In genomic region chr3:174659516-174659915, GRCh38 we compare ENCODE assay signal across 22 cellular contexts.
DNase-seq lines count a peak whose midpoint lies in the region; FAIRE-seq and TF ChIP-seq lines count a peak whose summit lies in the region.
"Had no signal": no experiment of that assay in that cellular context is flagged by ENCODE, and none has a peak within 500 bp of the region (broad histone marks: within the 10 kb centered on the region; RNA-seq: fewer than 3 reads in every experiment).

No MANE protein-coding gene starts in this region.

- no peak overlapping the region for H3K27ac ChIP-seq in WERI-Rb-1
- no peak overlapping the region for H3K27ac ChIP-seq in mesendoderm (ENCODE audit: low read depth, low read length)
- H3K27ac ChIP-seq in uterus, result no peak overlapping the region
- H3K27ac ChIP-seq in kidney (ENCODE audit: low read depth in 2 of 2, low read length in 2 of 2), result no peak overlapping the region
- H3K27ac ChIP-seq: 22Rv1; BLaER1 treated with 17β-estradiol and CSF1 and Interleukin-3, amounts not matched to agents 10 nM and 100 nM had no signal

- no peak overlapping the region for H2BK15ac ChIP-seq in mesendoderm (replicated peaks; ENCODE audit: low read depth)

- H3K56ac ChIP-seq in mesendoderm (ENCODE audit: low read length), result no peak overlapping the region

- no peak for TF ChIP-seq CTCF in WERI-Rb-1 (IDR thresholded peaks at IDR 0.05; ENCODE audit: low read depth, low read length)
- TF ChIP-seq CTCF in uterus (IDR thresholded peaks at IDR 0.05), result no peak
- no peak for TF ChIP-seq CTCF in kidney (IDR thresholded peaks at IDR 0.05; ENCODE audit: borderline replicate concordance, extremely low read depth, insufficient read depth)

- no peak overlapping the region for H3K4me3 ChIP-seq in WERI-Rb-1 (ENCODE audit: low read depth, low read length)
- no peak overlapping the region for H3K4me3 ChIP-seq in mesendoderm (ENCODE audit: low read length)
- no peak overlapping the region for H3K4me3 ChIP-seq in uterus
- no peak overlapping the region for H3K4me3 ChIP-seq in kidney (ENCODE audit: low read length in 2 of 2)
- H3K4me3 ChIP-seq: BLaER1 treated with 17β-estradiol and CSF1 and Interleukin-3, amounts not matched to agents 10 nM and 100 nM; GM12878; GM23338; HAP-1 had no signal

- no peak overlapping the region for H4K5ac ChIP-seq in mesendoderm (ENCODE audit: low read length)

- H3K27me3 ChIP-seq in WERI-Rb-1 (ENCODE audit: insufficient read depth, low read depth, severe bottlenecking), result no peaks in the 10 kb centered on the region
- no peaks in the 10 kb centered on the region for H3K27me3 ChIP-seq in mesendoderm (ENCODE audit: insufficient read depth, low read length, poor library complexity)
- H3K27me3 ChIP-seq in uterus, result no peaks in the 10 kb centered on the region
- H3K27me3 ChIP-seq: BLaER1 treated with 17β-estradiol and CSF1 and Interleukin-3, amounts not matched to agents 10 nM and 100 nM had no signal

- no peak for FAIRE-seq in kidney (lab: Jason Lieb, UNC)
- FAIRE-seq: D721Med, GM12878, GM19239, H54 had no signal

- no peaks in the 10 kb centered on the region for H3K9me3 ChIP-seq in WERI-Rb-1 (ENCODE audit: severe bottlenecking)
- H3K9me3 ChIP-seq in uterus, result no peaks in the 10 kb centered on the region
- no peaks in the 10 kb centered on the region for H3K9me3 ChIP-seq in kidney (ENCODE audit: control insufficient read depth in 1 of 2, low read length in 2 of 2)
- H3K9me3 ChIP-seq: BLaER1 treated with 17β-estradiol and CSF1 and Interleukin-3, amounts not matched to agents 10 nM and 100 nM; HAP-1 had no signal

- H3K23ac ChIP-seq in mesendoderm (ENCODE audit: low read length), result no peak overlapping the region

- H3K4ac ChIP-seq in mesendoderm (ENCODE audit: low read depth, low read length), result no peak overlapping the region

- H3K36me3 ChIP-seq in WERI-Rb-1, result no peaks in the 10 kb centered on the region
- H3K36me3 ChIP-seq in mesendoderm (ENCODE audit: control insufficient read depth, insufficient read depth, low read length), result no peaks in the 10 kb centered on the region
- H3K36me3 ChIP-seq in uterus, result no peaks in the 10 kb centered on the region
- H3K36me3 ChIP-seq in kidney (ENCODE audit: control insufficient read depth in 1 of 2, insufficient read depth in 2 of 2, low read length in 2 of 2), result no peaks in the 10 kb centered on the region
- H3K36me3 ChIP-seq: BLaER1 treated with 17β-estradiol and CSF1 and Interleukin-3, amounts not matched to agents 10 nM and 100 nM; HAP-1 had no signal

- no peak overlapping the region for H2AK5ac ChIP-seq in mesendoderm (ENCODE audit: low read length)

- WGBS in mesendoderm (ENCODE audit: extremely low coverage, insufficient coverage, low lambda C conversion rate), result no CpG with 5 or more reads among the region's 3 CpGs

- no peaks in the 10 kb centered on the region for H3K79me2 ChIP-seq in mesendoderm (ENCODE audit: control insufficient read depth, insufficient read depth, low read length)

- no peak overlapping the region for H3K18ac ChIP-seq in mesendoderm (ENCODE audit: low read length)

- TF ChIP-seq POLR2A in uterus (IDR thresholded peaks at IDR 0.05), result no peak

- DNase-seq in NCI-H82 (lab: John Stamatoyannopoulos, UW) (peak; percentile 16), NCI-H82 treated with DMSO at 0.1 percent for 48 hours (lab: John Stamatoyannopoulos, UW; ENCODE audit: unreplicated experiment) (no peak), WERI-Rb-1 (peak; percentile 12), mesendoderm (peak; percentile 82), amygdala (lab: John Stamatoyannopoulos, UW) (no peak), uterus (no peak), kidney (no peak)
- DNase-seq: CD4-positive, alpha-beta T cell; CD8-positive, alpha-beta memory T cell; DMS 273 treated with DMSO at 0.1 percent for 48 hours; DMS79; EL; GDM1; HFFc6 had no signal

- H3K4me1 ChIP-seq in mesendoderm (ENCODE audit: control insufficient read depth, low read depth, low read length), result no peaks in the 10 kb centered on the region
- no peaks in the 10 kb centered on the region for H3K4me1 ChIP-seq in uterus
- H3K4me1 ChIP-seq in kidney (ENCODE audit: control insufficient read depth in 1 of 2, insufficient read depth in 1 of 2, low read depth in 1 of 2, low read length in 2 of 2), result no peaks in the 10 kb centered on the region
- H3K4me1 ChIP-seq: BLaER1 treated with 17β-estradiol and CSF1 and Interleukin-3, amounts not matched to agents 10 nM and 100 nM had no signal

- no peaks in the 10 kb centered on the region for H3K79me1 ChIP-seq in mesendoderm (ENCODE audit: low read length)

- H4K8ac ChIP-seq in mesendoderm (ENCODE audit: low read depth, low read length), result no peak overlapping the region

- intact Hi-C loops in uterus (cut with DNase I; ENCODE audit: low total_unique reads) (no loop called here), kidney (cut with DNase I) (no loop called here)

- H3K9ac ChIP-seq in mesendoderm (ENCODE audit: low read length) (no peak overlapping the region), kidney (ENCODE audit: low read length in 2 of 2) (no peak overlapping the region)
- H3K9ac ChIP-seq: BLaER1 treated with 17β-estradiol and CSF1 and Interleukin-3, amounts not matched to agents 10 nM and 100 nM had no signal

- H3K4me2 ChIP-seq in mesendoderm (ENCODE audit: low read length), result no peak overlapping the region
- H3K4me2 ChIP-seq: BLaER1 treated with 17β-estradiol and CSF1 and Interleukin-3, amounts not matched to agents 10 nM and 100 nM; GM23338 had no signal

- no peak overlapping the region for H2BK120ac ChIP-seq in mesendoderm (ENCODE audit: low read depth, low read length)

- no peak overlapping the region for H2BK5ac ChIP-seq in mesendoderm (ENCODE audit: low read length)

Comparison
In these comparisons a context has a peak if more than half of its experiments do, and no peak if none do; other contexts are left out.
1. DNase-seq: peak in NCI-H82 (single experiment), WERI-Rb-1 (single experiment) and mesendoderm (single experiment); none in NCI-H82 treated with DMSO at 0.1 percent for 48 hours (single experiment), amygdala (0 of 56), uterus (0 of 2) and kidney (single experiment).